ENCODE assay signal across 8 cellular contexts in genomic region chr2:28753043-28753683, GRCh38. TPM values are rescaled to one million over a fixed set of nuclear protein-coding genes. Genes with fewer than 3 reads are reported as not detected.
A peak's percentile ranks its signal among the peaks of the same experiment; 100 is the strongest.
DNase-seq lines count a peak whose midpoint lies in the region; ATAC-seq, FAIRE-seq and TF ChIP-seq lines count a peak whose summit lies in the region.

No MANE protein-coding gene starts in this region.

- H3K9me3 ChIP-seq in BLaER1 treated with 17β-estradiol and CSF1 and Interleukin-3, amounts not matched to agents 10 nM and 100 nM (replicated peaks in 1 of 11): no peaks in the 10 kb centered on the region
- no peaks in the 10 kb centered on the region for H3K9me3 ChIP-seq in psoas muscle

- peaks cover 40 to 67% (median 61%) of the 10 kb centered on the region in 10 experiments for H3K4me1 ChIP-seq in BLaER1 treated with 17β-estradiol and CSF1 and Interleukin-3, amounts not matched to agents 10 nM and 100 nM
- H3K4me1 ChIP-seq in psoas muscle: peaks cover 53% of the 10 kb centered on the region

- H3K9me3 Mint-ChIP-seq in activated naive CD4-positive, alpha-beta T cell treated with anti-CD3 and anti-CD28 coated beads, Interleukin-2, amount 50 U/mL, for 72 hours: no peaks in the 10 kb centered on the region

- DNase-seq in HFF-Myc (ENCODE audit: extremely low read depth, low read depth) (peak; percentile 39), RCC 7860 (ENCODE audit: low spot score) (peak; percentile 73), left ventricle myocardium superior (peak; percentile 44), psoas muscle (peak; percentile 53 to 73)
- peak in 1 of 2 donors; percentile 21 for DNase-seq in activated naive CD4-positive, alpha-beta T cell treated with anti-CD3 and anti-CD28 coated beads, Interleukin-2, amount 50 U/mL, for 72 hours (ENCODE audit: low spot score in 2 of 2)

- H3K36me3 ChIP-seq in BLaER1 treated with 17β-estradiol and CSF1 and Interleukin-3, amounts not matched to agents 10 nM and 100 nM: peaks cover 3 to 25% (median 12%) of the 10 kb centered on the region in 11 experiments; a peak in 15 of 22 replicates
- no peaks in the 10 kb centered on the region for H3K36me3 ChIP-seq in psoas muscle (ENCODE audit: insufficient read depth in 1 of 2, low read depth in 1 of 2)

- ATAC-seq in activated naive CD4-positive, alpha-beta T cell treated with anti-CD3 and anti-CD28 coated beads, Interleukin-2, amount 50 U/mL, for 72 hours: no peak
- ATAC-seq in left ventricle myocardium superior (no peak), psoas muscle (peak in 1 of 4 donors; percentile 36), esophagus mucosa (no peak), GM18867 (IDR thresholded peaks at IDR 0.05; ENCODE audit: unreplicated experiment) (no peak)

- H3K36me3 Mint-ChIP-seq in activated naive CD4-positive, alpha-beta T cell treated with anti-CD3 and anti-CD28 coated beads, Interleukin-2, amount 50 U/mL, for 72 hours: peaks cover 17 to 23% of the 10 kb centered on the region in 2 donors

- H3K9ac ChIP-seq in BLaER1 treated with 17β-estradiol and CSF1 and Interleukin-3, amounts not matched to agents 10 nM and 100 nM: peak overlapping the region; percentile 98 to 100 (median 99)

- peak; percentile 76 for FAIRE-seq in RCC 7860 (lab: Jason Lieb, UNC)

- intact Hi-C loops in left ventricle myocardium superior (cut with micrococcal nuclease): loop anchor here (5.0 kb wide), 1 partner anchor 161 kb away; no protein-coding TSS in a partner anchor
- intact Hi-C loops in psoas muscle (cut with DNase I): loop anchor here in 1 of 2 donors (2.0 to 5.0 kb wide), 4 partner anchors 36 to 186 kb away; no protein-coding TSS in a partner anchor

- no peaks in the 10 kb centered on the region for H3K27me3 ChIP-seq in BLaER1 treated with 17β-estradiol and CSF1 and Interleukin-3, amounts not matched to agents 10 nM and 100 nM
- no peaks in the 10 kb centered on the region for H3K27me3 ChIP-seq in psoas muscle (ENCODE audit: insufficient read depth in 3 of 3, low read length in 2 of 3)

- peaks cover 53 to 62% (median 58%) of the 10 kb centered on the region in 11 experiments for H4K20me1 ChIP-seq in BLaER1 treated with 17β-estradiol and CSF1 and Interleukin-3, amounts not matched to agents 10 nM and 100 nM

- peak overlapping the region; percentile 96 to 98 for H3K27ac Mint-ChIP-seq in activated naive CD4-positive, alpha-beta T cell treated with anti-CD3 and anti-CD28 coated beads, Interleukin-2, amount 50 U/mL, for 72 hours

- 0 to 1% (median 1%) methylated on average over 7 of the region's 7 CpGs for WGBS in psoas muscle, 3 donors

- peak overlapping the region; percentile 94 to 100 (median 98) for H3K4me3 ChIP-seq in BLaER1 treated with 17β-estradiol and CSF1 and Interleukin-3, amounts not matched to agents 10 nM and 100 nM
- H3K4me3 ChIP-seq in HFF-Myc (replicated peaks; ENCODE audit: low read depth, low read length) (peak overlapping the region; percentile 88), psoas muscle (peak overlapping the region; percentile 78)

- peak; percentile 69 for TF ChIP-seq CTCF in HFF-Myc (IDR thresholded peaks at IDR 0.05; ENCODE audit: low read depth, low read length, missing control alignments)
- TF ChIP-seq CTCF in psoas muscle (IDR thresholded peaks at IDR 0.05): peak; percentile 65

- peak overlapping the region; percentile 65 to 89 (median 81) for H3K4me2 ChIP-seq in BLaER1 treated with 17β-estradiol and CSF1 and Interleukin-3, amounts not matched to agents 10 nM and 100 nM

- peak overlapping the region; percentile 97 to 100 (median 98) for H3K27ac ChIP-seq in BLaER1 treated with 17β-estradiol and CSF1 and Interleukin-3, amounts not matched to agents 10 nM and 100 nM
- peak overlapping the region; percentile 99 for H3K27ac ChIP-seq in psoas muscle

RNA-seq across cellular contexts. Expression of gene PPP1CB, which starts 1.5 kb away (rescaled TPM):
- total RNA-seq in activated naive CD4-positive, alpha-beta T cell treated with anti-CD3 and anti-CD28 coated beads, Interleukin-2, amount 50 U/mL, for 72 hours: 100 to 1,000 TPM; 185 to 201 TPM
- 434 TPM for total RNA-seq in left ventricle myocardium superior
- total RNA-seq in psoas muscle: 100 to 1,000 TPM; 448 to 628 (median 556) TPM
- 100 to 1,000 TPM; 191 to 373 (median 226) TPM for polyA plus RNA-seq in psoas muscle
- 327 TPM for total RNA-seq in esophagus mucosa

RNA-seq across cellular contexts. Expression of gene SPDYA, which starts 57.5 kb away (rescaled TPM):
- total RNA-seq in activated naive CD4-positive, alpha-beta T cell treated with anti-CD3 and anti-CD28 coated beads, Interleukin-2, amount 50 U/mL, for 72 hours: 1 to 10 TPM; 1.8 to 2.0 TPM
- total RNA-seq in left ventricle myocardium superior: 0.15 TPM
- total RNA-seq in psoas muscle: under 1 TPM; 0.17 to 0.61 (median 0.31) TPM
- under 1 TPM in 2 of 3 donors, not detected in 1; 0.07 to 0.31 TPM for polyA plus RNA-seq in psoas muscle
- 0.92 TPM for total RNA-seq in esophagus mucosa
